ENCODE assay signal across 1 cellular context in genomic region chr14:59787045-59787674, GRCh38.
TF ChIP-seq lines count a peak whose summit lies in the region.

No MANE protein-coding gene starts in this region.

TF ChIP-seq in HEK293, 187 proteins besides CTCF, POLR2A, EP300 and RAD21 (continued from another document):
- no peak for TF ChIP-seq ZBTB6 (tag by site-specific recombination; IDR thresholded peaks at IDR 0.05)
